ENCODE assay signal across 15 cellular contexts in genomic region chr19:41911889-41912731, GRCh38. TPM values are rescaled to one million over a fixed set of nuclear protein-coding genes. Genes with fewer than 3 reads are reported as not detected.
A peak's percentile ranks its signal among the peaks of the same experiment; 100 is the strongest.
DNase-seq lines count a peak whose midpoint lies in the region; ATAC-seq, FAIRE-seq and TF ChIP-seq lines count a peak whose summit lies in the region.
"Had no signal": no experiment of that assay in that cellular context is flagged by ENCODE, and none has a peak within 500 bp of the region (broad histone marks: within the 10 kb centered on the region; RNA-seq: fewer than 3 reads in every experiment).

No MANE protein-coding gene starts in this region.

- CTCF ChIA-PET in HepG2 (lab: Yijun Ruan, JAX; ENCODE audit: low intra/inter-chr PET ratio, low total read pairs), result no interaction called here

- H3K79me2 ChIP-seq in HepG2 (ENCODE audit: insufficient read depth, low read length), result no peaks in the 10 kb centered on the region

- in situ Hi-C loops in HepG2 (cut with HindIII; ENCODE audit: extremely low pct_ligation_motif_present, low pct_unique_long_range_greater_than_20kb), result no loop called here

- TF ChIP-seq CTCF in HepG2 (CRISPR knock-in tag; IDR thresholded peaks at IDR 0.05) (no peak), right lobe of liver (IDR thresholded peaks at IDR 0.05) (no peak)

- H3K9me3 ChIP-seq in HepG2 (ENCODE audit: low read length) (no peaks in the 10 kb centered on the region), right lobe of liver (no peaks in the 10 kb centered on the region)
- H3K9me3 ChIP-seq: BE2C had no signal

- H3K4me2 ChIP-seq in HepG2 (ENCODE audit: low read depth, low read length), result no peak overlapping the region

- H3K4me1 ChIP-seq in HepG2 (ENCODE audit: insufficient read depth, low read length) (no peaks in the 10 kb centered on the region), right lobe of liver (no peaks in the 10 kb centered on the region)

- H4K20me1 ChIP-seq in HepG2 (ENCODE audit: insufficient read depth, low read length), result no peaks in the 10 kb centered on the region

- no peak overlapping the region for H3K4me3 ChIP-seq in HepG2 (replicated peaks in 1 of 3; ENCODE audit: insufficient read depth in 1 of 3, low read depth in 2 of 3, low read length in 3 of 3)
- H3K4me3 ChIP-seq in right lobe of liver, result no peak overlapping the region
- H3K4me3 ChIP-seq in iPS-11a (ENCODE audit: low read depth, low read length), result peak overlapping the region; percentile 13

- no peak for FAIRE-seq in HepG2 (lab: Jason Lieb, UNC)

- POLR2A ChIA-PET in HepG2 (lab: Yijun Ruan, JAX), result interaction anchor here (1.4 kb wide), 1 partner anchor 52 kb away, joined by 3 read pairs; the partner anchor contains the start of gene RPS19

- no peak overlapping the region for H3K9ac ChIP-seq in HepG2 (ENCODE audit: insufficient read depth, low read depth, low read length)

- intact Hi-C loops in HepG2 (cut with micrococcal nuclease; ENCODE audit: unreplicated experiment), result no loop called here
- intact Hi-C loops in right lobe of liver (cut with DNase I), result no loop called here

- DNase-seq in HepG2 (ENCODE audit: low spot score) (no peak), right lobe of liver (no peak), EL (no peak), COLO668 (lab: John Stamatoyannopoulos, UW; ENCODE audit: unreplicated experiment) (no peak)
- DNase-seq: activated CD8-positive, alpha-beta memory T cell treated with anti-CD3 and anti-CD28 coated beads for 24 hours; amygdala; BE2C; MV-4-11; PC-3; T-helper 2 cell had no signal

- no peak for TF ChIP-seq RAD21 in HepG2 (CRISPR knock-in tag; IDR thresholded peaks at IDR 0.05)

- H3K27me3 ChIP-seq in HepG2 (ENCODE audit: control insufficient read depth in 1 of 2, insufficient read depth in 2 of 2, low read length in 2 of 2) (peaks cover 10 to 35% of the 10 kb centered on the region in 2 experiments), right lobe of liver (no peaks in the 10 kb centered on the region)

- TF ChIP-seq POLR2A in HepG2 (IDR thresholded peaks at IDR 0.05; ENCODE audit: insufficient read depth in 1 of 2, low read depth in 2 of 2, low read length in 2 of 2) (no peak), right lobe of liver (IDR thresholded peaks at IDR 0.05) (no peak)

- ATAC-seq in HepG2 (peak; percentile 8; the same call in 2 of the 3 replicates), right lobe of liver (no peak), SK-N-SH treated with all-trans-retinoic acid at 6 μM for 48 hours (peak; percentile 14), HG02981 (IDR thresholded peaks at IDR 0.05; ENCODE audit: unreplicated experiment) (no peak), GM21390 (IDR thresholded peaks at IDR 0.05; ENCODE audit: unreplicated experiment) (no peak)

- no TSS peak for BruUV-seq in HepG2 (replicated peaks; lab: Mats Ljungman, UMichigan)

- peaks cover 0 to under 1% of the 10 kb centered on the region in 2 experiments; a peak in 1 of 5 replicates for H3K36me3 ChIP-seq in HepG2 (replicated peaks in 1 of 2; ENCODE audit: control insufficient read depth in 1 of 2, insufficient read depth in 2 of 2, low read length in 2 of 2)
- H3K36me3 ChIP-seq in right lobe of liver, result no peaks in the 10 kb centered on the region
- H3K36me3 ChIP-seq: BE2C had no signal

- no peak overlapping the region for H3K27ac ChIP-seq in HepG2 (ENCODE audit: extremely low read length, insufficient read depth, low read length)
- no peak overlapping the region for H3K27ac ChIP-seq in right lobe of liver
- H3K27ac ChIP-seq: HL-60 had no signal

- TF ChIP-seq EP300 in HepG2 (IDR thresholded peaks at IDR 0.05; ENCODE audit: low read depth in 2 of 2, low read length in 2 of 2), result no peak
- no peak for TF ChIP-seq EP300 in HepG2 (CRISPR knock-in tag; IDR thresholded peaks at IDR 0.05; ENCODE audit: borderline replicate concordance)

- no peak overlapping the region for H2AFZ ChIP-seq in HepG2 (ENCODE audit: low read length)

- WGBS in HepG2 (ENCODE audit: low lambda C conversion rate), result 57% methylated on average over 17 of the region's 29 CpGs
- 7% methylated on average over 29 of the region's 29 CpGs for WGBS in right lobe of liver (ENCODE audit: insufficient coverage, low coverage, low lambda C conversion rate, missing lambda C conversion rate)

RNA-seq across cellular contexts. Expression of gene ERFL, which starts 16.1 kb away (rescaled TPM):
- total RNA-seq in HepG2 (2016; rRNA removed; fragmentation: Illumina TruSeq; extraction: Trizol) (not detected in 2 replicates), right lobe of liver (not detected)
- not detected in 2 replicates for total RNA-seq in HepG2 (2016; cell fraction: cytosol; rRNA removed; fragmentation: Illumina TruSeq; extraction: Trizol; ENCODE audit: low read depth)
- total RNA-seq in HepG2 (2016; cell fraction: insoluble cytoplasmic fraction; rRNA removed; fragmentation: Illumina TruSeq; extraction: Trizol), result not detected in 2 replicates
- not detected in 2 replicates for total RNA-seq in HepG2 (2016; cell fraction: membrane; rRNA removed; fragmentation: Illumina TruSeq; extraction: Trizol)
- not detected in 2 replicates for total RNA-seq in HepG2 (2016; cell fraction: nucleus; rRNA removed; fragmentation: Illumina TruSeq; extraction: Trizol)
- not detected in 2 replicates for polyA plus RNA-seq in HepG2 (2011; rRNA removed)
- 0.03 TPM in 1 of 2 replicates, not detected in the other for polyA plus RNA-seq in HepG2 (2011; cell fraction: cytosol; rRNA removed)
- polyA plus RNA-seq in HepG2 (2011; cell fraction: nucleus; rRNA removed), result not detected in 2 replicates
- polyA plus RNA-seq in HepG2 (2012), result 0.07 TPM in 1 of 2 replicates, not detected in the other
- not detected in 2 replicates for polyA plus RNA-seq in HepG2 (2016; cell fraction: cytosol; fragmentation: Illumina TruSeq; extraction: Trizol; ENCODE audit: low read depth)
- polyA plus RNA-seq in HepG2 (2016; cell fraction: insoluble cytoplasmic fraction; fragmentation: Illumina TruSeq; extraction: Trizol; ENCODE audit: low read depth), result not detected in 2 replicates
- not detected in 2 replicates for polyA plus RNA-seq in HepG2 (2016; cell fraction: membrane; fragmentation: Illumina TruSeq; extraction: Trizol; ENCODE audit: low read depth)
- polyA plus RNA-seq in HepG2 (2016; cell fraction: nucleus; fragmentation: Illumina TruSeq; extraction: Trizol; ENCODE audit: insufficient read depth, low read depth), result not detected in 2 replicates
- polyA minus RNA-seq in HepG2 (2011; rRNA and poly(A)+ RNA removed; ENCODE audit: low replicate concordance), result not detected in 2 replicates
- not detected in 2 replicates for polyA minus RNA-seq in HepG2 (2011; cell fraction: cytosol; rRNA and poly(A)+ RNA removed)
- polyA minus RNA-seq in HepG2 (2011; cell fraction: nucleus; rRNA and poly(A)+ RNA removed), result not detected in 2 replicates

RNA-seq across cellular contexts. Expression of gene ARHGEF1, which starts 29.1 kb away (rescaled TPM):
- total RNA-seq in HepG2 (2016; rRNA removed; fragmentation: Illumina TruSeq; extraction: Trizol), result 26.2 and 34.7 TPM in 2 replicates
- total RNA-seq in HepG2 (2016; cell fraction: cytosol; rRNA removed; fragmentation: Illumina TruSeq; extraction: Trizol; ENCODE audit: low read depth), result 6.5 and 9.6 TPM in 2 replicates
- 16.1 and 36.8 TPM in 2 replicates for total RNA-seq in HepG2 (2016; cell fraction: insoluble cytoplasmic fraction; rRNA removed; fragmentation: Illumina TruSeq; extraction: Trizol)
- 10.4 and 11.0 TPM in 2 replicates for total RNA-seq in HepG2 (2016; cell fraction: membrane; rRNA removed; fragmentation: Illumina TruSeq; extraction: Trizol)
- 28.3 and 29.2 TPM in 2 replicates for total RNA-seq in HepG2 (2016; cell fraction: nucleus; rRNA removed; fragmentation: Illumina TruSeq; extraction: Trizol)
- 33.1 and 33.7 TPM in 2 replicates for polyA plus RNA-seq in HepG2 (2011; rRNA removed)
- polyA plus RNA-seq in HepG2 (2011; cell fraction: cytosol; rRNA removed), result 20.2 and 33.5 TPM in 2 replicates
- polyA plus RNA-seq in HepG2 (2011; cell fraction: nucleus; rRNA removed), result 215 and 292 TPM in 2 replicates
- polyA plus RNA-seq in HepG2 (2012), result 33.2 and 34.0 TPM in 2 replicates
- polyA plus RNA-seq in HepG2 (2016; cell fraction: cytosol; fragmentation: Illumina TruSeq; extraction: Trizol; ENCODE audit: low read depth), result 3.8 and 4.4 TPM in 2 replicates
- polyA plus RNA-seq in HepG2 (2016; cell fraction: insoluble cytoplasmic fraction; fragmentation: Illumina TruSeq; extraction: Trizol; ENCODE audit: low read depth), result 20.7 and 29.5 TPM in 2 replicates
- polyA plus RNA-seq in HepG2 (2016; cell fraction: membrane; fragmentation: Illumina TruSeq; extraction: Trizol; ENCODE audit: low read depth), result 7.4 and 8.4 TPM in 2 replicates
- polyA plus RNA-seq in HepG2 (2016; cell fraction: nucleus; fragmentation: Illumina TruSeq; extraction: Trizol; ENCODE audit: insufficient read depth, low read depth), result 90.2 and 102 TPM in 2 replicates
- 15.9 and 39.4 TPM in 2 replicates for polyA minus RNA-seq in HepG2 (2011; rRNA and poly(A)+ RNA removed; ENCODE audit: low replicate concordance)
- polyA minus RNA-seq in HepG2 (2011; cell fraction: cytosol; rRNA and poly(A)+ RNA removed), result 16.3 and 26.4 TPM in 2 replicates
- polyA minus RNA-seq in HepG2 (2011; cell fraction: nucleus; rRNA and poly(A)+ RNA removed), result 29.6 and 31.9 TPM in 2 replicates
- total RNA-seq in right lobe of liver, result 10 to 100 TPM; 25.3 to 39.7 (median 30.2) TPM

RNA-seq across cellular contexts. Expression of gene CD79A, which starts 35.0 kb away (rescaled TPM):
- total RNA-seq in HepG2 (2016; rRNA removed; fragmentation: Illumina TruSeq; extraction: Trizol), result 0.27 and 0.33 TPM in 2 replicates
- 0.26 and 0.51 TPM in 2 replicates for total RNA-seq in HepG2 (2016; cell fraction: cytosol; rRNA removed; fragmentation: Illumina TruSeq; extraction: Trizol; ENCODE audit: low read depth)
- 0.24 and 0.37 TPM in 2 replicates for total RNA-seq in HepG2 (2016; cell fraction: insoluble cytoplasmic fraction; rRNA removed; fragmentation: Illumina TruSeq; extraction: Trizol)
- total RNA-seq in HepG2 (2016; cell fraction: membrane; rRNA removed; fragmentation: Illumina TruSeq; extraction: Trizol), result 0.62 TPM in 1 of 2 replicates, not detected in the other
- total RNA-seq in HepG2 (2016; cell fraction: nucleus; rRNA removed; fragmentation: Illumina TruSeq; extraction: Trizol), result 0.40 TPM in 1 of 2 replicates, not detected in the other
- 0.24 and 0.30 TPM in 2 replicates for polyA plus RNA-seq in HepG2 (2011; rRNA removed)
- 0.44 and 0.52 TPM in 2 replicates for polyA plus RNA-seq in HepG2 (2011; cell fraction: cytosol; rRNA removed)
- polyA plus RNA-seq in HepG2 (2011; cell fraction: nucleus; rRNA removed), result 0.31 and 0.51 TPM in 2 replicates
- polyA plus RNA-seq in HepG2 (2012), result 0.25 TPM in 1 of 2 replicates, not detected in the other
- polyA plus RNA-seq in HepG2 (2016; cell fraction: cytosol; fragmentation: Illumina TruSeq; extraction: Trizol; ENCODE audit: low read depth), result 0.21 and 0.44 TPM in 2 replicates
- 0.49 and 0.52 TPM in 2 replicates for polyA plus RNA-seq in HepG2 (2016; cell fraction: insoluble cytoplasmic fraction; fragmentation: Illumina TruSeq; extraction: Trizol; ENCODE audit: low read depth)
- 0.69 and 1.1 TPM in 2 replicates for polyA plus RNA-seq in HepG2 (2016; cell fraction: membrane; fragmentation: Illumina TruSeq; extraction: Trizol; ENCODE audit: low read depth)
- 0.78 and 0.95 TPM in 2 replicates for polyA plus RNA-seq in HepG2 (2016; cell fraction: nucleus; fragmentation: Illumina TruSeq; extraction: Trizol; ENCODE audit: insufficient read depth, low read depth)
- 0.26 and 0.84 TPM in 2 replicates for polyA minus RNA-seq in HepG2 (2011; rRNA and poly(A)+ RNA removed; ENCODE audit: low replicate concordance)
- polyA minus RNA-seq in HepG2 (2011; cell fraction: cytosol; rRNA and poly(A)+ RNA removed), result 0.49 TPM in 1 of 2 replicates, not detected in the other
- polyA minus RNA-seq in HepG2 (2011; cell fraction: nucleus; rRNA and poly(A)+ RNA removed), result not detected in 2 replicates
- total RNA-seq in right lobe of liver, result under 1 TPM in 4 of 6 experiments, not detected in 2; 0.18 to 0.71 (median 0.39) TPM

RNA-seq across cellular contexts. Expression of gene RABAC1, which starts 47.0 kb away (rescaled TPM):
- total RNA-seq in HepG2 (2016; rRNA removed; fragmentation: Illumina TruSeq; extraction: Trizol) (20.7 and 37.4 TPM in 2 replicates), right lobe of liver (100 to 1,000 TPM in 2 of 6 experiments, 10 to 100 TPM in 4; 53.6 to 124 (median 75.8) TPM)
- 32.7 and 40.5 TPM in 2 replicates for total RNA-seq in HepG2 (2016; cell fraction: cytosol; rRNA removed; fragmentation: Illumina TruSeq; extraction: Trizol; ENCODE audit: low read depth)
- total RNA-seq in HepG2 (2016; cell fraction: insoluble cytoplasmic fraction; rRNA removed; fragmentation: Illumina TruSeq; extraction: Trizol), result 21.9 and 38.8 TPM in 2 replicates
- 24.1 and 26.6 TPM in 2 replicates for total RNA-seq in HepG2 (2016; cell fraction: membrane; rRNA removed; fragmentation: Illumina TruSeq; extraction: Trizol)
- 28.4 and 29.8 TPM in 2 replicates for total RNA-seq in HepG2 (2016; cell fraction: nucleus; rRNA removed; fragmentation: Illumina TruSeq; extraction: Trizol)
- polyA plus RNA-seq in HepG2 (2011; rRNA removed), result 74.0 and 91.2 TPM in 2 replicates
- polyA plus RNA-seq in HepG2 (2011; cell fraction: cytosol; rRNA removed), result 112 and 172 TPM in 2 replicates
- 93.5 and 96.2 TPM in 2 replicates for polyA plus RNA-seq in HepG2 (2011; cell fraction: nucleus; rRNA removed)
- polyA plus RNA-seq in HepG2 (2012), result 38.2 and 66.0 TPM in 2 replicates
- 34.2 and 39.3 TPM in 2 replicates for polyA plus RNA-seq in HepG2 (2016; cell fraction: cytosol; fragmentation: Illumina TruSeq; extraction: Trizol; ENCODE audit: low read depth)
- polyA plus RNA-seq in HepG2 (2016; cell fraction: insoluble cytoplasmic fraction; fragmentation: Illumina TruSeq; extraction: Trizol; ENCODE audit: low read depth), result 20.0 and 22.5 TPM in 2 replicates
- polyA plus RNA-seq in HepG2 (2016; cell fraction: membrane; fragmentation: Illumina TruSeq; extraction: Trizol; ENCODE audit: low read depth), result 21.0 and 26.9 TPM in 2 replicates
- polyA plus RNA-seq in HepG2 (2016; cell fraction: nucleus; fragmentation: Illumina TruSeq; extraction: Trizol; ENCODE audit: insufficient read depth, low read depth), result 52.4 and 53.1 TPM in 2 replicates
- polyA minus RNA-seq in HepG2 (2011; rRNA and poly(A)+ RNA removed; ENCODE audit: low replicate concordance), result 32.5 and 96.8 TPM in 2 replicates
- polyA minus RNA-seq in HepG2 (2011; cell fraction: cytosol; rRNA and poly(A)+ RNA removed), result 26.4 and 26.8 TPM in 2 replicates
- polyA minus RNA-seq in HepG2 (2011; cell fraction: nucleus; rRNA and poly(A)+ RNA removed), result 21.6 and 26.0 TPM in 2 replicates

RNA-seq across cellular contexts. Expression of gene RPS19, which starts 52.1 kb away (rescaled TPM):
- total RNA-seq in HepG2 (2016; rRNA removed; fragmentation: Illumina TruSeq; extraction: Trizol), result 4,758 and 5,028 TPM in 2 replicates
- total RNA-seq in HepG2 (2016; cell fraction: cytosol; rRNA removed; fragmentation: Illumina TruSeq; extraction: Trizol; ENCODE audit: low read depth), result 8,990 and 9,707 TPM in 2 replicates
- 4,892 and 5,330 TPM in 2 replicates for total RNA-seq in HepG2 (2016; cell fraction: insoluble cytoplasmic fraction; rRNA removed; fragmentation: Illumina TruSeq; extraction: Trizol)
- 12,897 and 13,497 TPM in 2 replicates for total RNA-seq in HepG2 (2016; cell fraction: membrane; rRNA removed; fragmentation: Illumina TruSeq; extraction: Trizol)
- 1,659 and 1,838 TPM in 2 replicates for total RNA-seq in HepG2 (2016; cell fraction: nucleus; rRNA removed; fragmentation: Illumina TruSeq; extraction: Trizol)
- polyA plus RNA-seq in HepG2 (2011; rRNA removed), result 1,633 and 1,983 TPM in 2 replicates
- polyA plus RNA-seq in HepG2 (2011; cell fraction: cytosol; rRNA removed), result 4,354 and 8,495 TPM in 2 replicates
- polyA plus RNA-seq in HepG2 (2011; cell fraction: nucleus; rRNA removed), result 1,845 and 2,001 TPM in 2 replicates
- 3,093 and 4,312 TPM in 2 replicates for polyA plus RNA-seq in HepG2 (2012)
- polyA plus RNA-seq in HepG2 (2016; cell fraction: cytosol; fragmentation: Illumina TruSeq; extraction: Trizol; ENCODE audit: low read depth), result 10,211 and 10,944 TPM in 2 replicates
- 4,747 and 4,833 TPM in 2 replicates for polyA plus RNA-seq in HepG2 (2016; cell fraction: insoluble cytoplasmic fraction; fragmentation: Illumina TruSeq; extraction: Trizol; ENCODE audit: low read depth)
- 11,477 and 11,931 TPM in 2 replicates for polyA plus RNA-seq in HepG2 (2016; cell fraction: membrane; fragmentation: Illumina TruSeq; extraction: Trizol; ENCODE audit: low read depth)
- polyA plus RNA-seq in HepG2 (2016; cell fraction: nucleus; fragmentation: Illumina TruSeq; extraction: Trizol; ENCODE audit: insufficient read depth, low read depth), result 2,975 and 3,175 TPM in 2 replicates
- polyA minus RNA-seq in HepG2 (2011; rRNA and poly(A)+ RNA removed; ENCODE audit: low replicate concordance), result 958 and 1,242 TPM in 2 replicates
- 1,380 TPM in 2 replicates for polyA minus RNA-seq in HepG2 (2011; cell fraction: cytosol; rRNA and poly(A)+ RNA removed)
- 385 and 466 TPM in 2 replicates for polyA minus RNA-seq in HepG2 (2011; cell fraction: nucleus; rRNA and poly(A)+ RNA removed)
- total RNA-seq in right lobe of liver, result 100 to 1,000 TPM; 347 to 556 (median 499) TPM

Comparison
In these comparisons a context has a peak if more than half of its experiments do, and no peak if none do; other contexts are left out.
1. ATAC-seq: peak in HepG2 (single experiment) and SK-N-SH treated with all-trans-retinoic acid at 6 μM for 48 hours (single experiment); none in right lobe of liver (0 of 4), HG02981 (single experiment) and GM21390 (single experiment).